8 cellular contexts compared by ENCODE assay signal in the genomic region with DNA sequence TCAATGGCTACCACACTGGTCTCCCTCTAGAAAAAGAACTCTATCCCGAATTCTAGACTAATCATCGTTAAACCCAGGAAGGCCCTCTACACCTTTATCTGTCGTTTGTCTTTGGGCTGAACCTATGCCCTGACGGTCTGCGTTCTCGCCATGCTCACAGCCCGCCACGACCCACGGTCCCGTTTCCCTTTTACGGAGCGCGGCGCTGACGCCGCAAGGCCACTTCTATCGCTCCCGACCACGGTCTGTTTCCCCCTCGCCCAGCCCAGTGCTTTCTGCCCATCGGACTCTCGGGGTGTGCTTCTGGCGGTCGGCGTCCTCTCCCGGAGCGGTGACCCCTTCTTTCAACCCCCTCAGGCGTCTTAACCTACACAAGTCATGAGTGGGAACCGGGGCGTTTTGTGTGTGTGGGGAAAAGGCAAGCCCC. TPM values are rescaled to one million over a fixed set of nuclear protein-coding genes. Genes with fewer than 3 reads are reported as not detected.
A peak's percentile ranks its signal among the peaks of the same experiment; 100 is the strongest.
DNase-seq lines count a peak whose midpoint lies in the region; ATAC-seq and TF ChIP-seq lines count a peak whose summit lies in the region.

No MANE protein-coding gene starts in this region.

- H3K4me1 ChIP-seq in HUES64 (ENCODE audit: insufficient read depth, low read length), result peaks cover 6% of the 10 kb centered on the region

- DNase-seq in COLO668 (lab: John Stamatoyannopoulos, UW; ENCODE audit: unreplicated experiment) (peak; percentile 47), T-helper 22 cell (ENCODE audit: low read depth) (peak; percentile 8), astrocyte of the spinal cord (ENCODE audit: low read depth, low spot score) (peak; percentile 23), skeletal muscle cell (ENCODE audit: low read depth) (no peak), NCI-H2196 (lab: John Stamatoyannopoulos, UW; ENCODE audit: unreplicated experiment) (no peak)

- TF ChIP-seq CTCF in astrocyte of the spinal cord (IDR thresholded peaks at IDR 0.05; ENCODE audit: low read depth, low read length), result peak; percentile 5

- peak overlapping the region; percentile 73 for H3K9ac ChIP-seq in HUES64 (ENCODE audit: low read depth, low read length)

- peak; percentile 27 for ATAC-seq in GM21423 (IDR thresholded peaks at IDR 0.05; ENCODE audit: unreplicated experiment)

- in situ Hi-C loops in astrocyte of the spinal cord (cut with HindIII; ENCODE audit: low sequenced_read_pairs), result no loop called here

- peak overlapping the region; percentile 95 for H3K4me3 ChIP-seq in HUES64 (ENCODE audit: low read length)
- H3K4me3 ChIP-seq in astrocyte of the spinal cord (ENCODE audit: low read depth, low read length), result peak overlapping the region; percentile 94
- H3K4me3 ChIP-seq in iPS-11a (ENCODE audit: low read depth, low read length), result peak overlapping the region; percentile 69
- H3K4me3 ChIP-seq in skeletal muscle cell (ENCODE audit: low read depth, low read length), result peak overlapping the region; percentile 86

- H3K36me3 ChIP-seq in HUES64 (ENCODE audit: insufficient read depth, low read length), result peaks cover 4% of the 10 kb centered on the region; the same call in 1 of the 2 replicates

- WGBS in HUES64, result under 1% methylated on average over 28 of the region's 30 CpGs

- no peaks in the 10 kb centered on the region for H3K27me3 ChIP-seq in HUES64 (ENCODE audit: insufficient read depth, low read length)

- H3K27ac ChIP-seq in HUES64 (ENCODE audit: low read depth, low read length), result peak overlapping the region; percentile 61; the same call in 1 of the 2 replicates

- H3K9me3 ChIP-seq in HUES64 (ENCODE audit: insufficient read depth, low read depth, low read length), result no peaks in the 10 kb centered on the region

RNA-seq across cellular contexts. Expression of a gene that starts 1.0 kb away (rescaled TPM):
- 4.6 TPM for polyA plus RNA-seq in HUES64 (2013, experiment 1 of 2)
- polyA plus RNA-seq in HUES64 (2013, experiment 2 of 2), result 8.0 TPM

Comparison
In these comparisons a context has a peak if more than half of its experiments do, and no peak if none do; other contexts are left out.
1. DNase-seq: peak in COLO668 (single experiment), T-helper 22 cell (single experiment) and astrocyte of the spinal cord (single experiment); none in skeletal muscle cell (single experiment) and NCI-H2196 (single experiment).
2. Peak in every context shown above with its lines, with median percentiles within 50 percentile points of each other: H3K4me3 ChIP-seq.